15 cellular contexts compared by ENCODE assay signal in the genomic region with DNA sequence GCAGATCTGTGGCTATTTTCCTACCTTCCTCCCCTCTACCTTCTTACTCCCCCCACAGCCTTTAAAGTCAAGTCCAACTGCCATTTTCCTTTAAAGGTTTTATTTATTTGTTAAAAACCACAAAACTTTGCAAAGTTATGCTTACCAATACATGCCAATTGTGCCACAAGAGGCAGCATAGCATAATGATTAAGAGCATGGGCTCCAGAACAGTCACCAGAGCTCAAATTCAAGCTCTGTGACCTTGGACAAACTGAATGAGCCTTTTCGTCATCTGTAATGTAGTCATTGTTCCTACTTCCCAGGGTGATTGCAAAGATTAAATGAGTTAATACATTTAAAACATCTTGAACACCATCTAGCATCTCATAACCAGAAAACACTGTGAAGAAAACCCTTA. TPM values are rescaled to one million over a fixed set of nuclear protein-coding genes. Genes with fewer than 3 reads are reported as not detected.
A peak's percentile ranks its signal among the peaks of the same experiment; 100 is the strongest.
DNase-seq lines count a peak whose midpoint lies in the region; ATAC-seq, FAIRE-seq and TF ChIP-seq lines count a peak whose summit lies in the region.
"Had no signal": no experiment of that assay in that cellular context is flagged by ENCODE, and none has a peak within 500 bp of the region (broad histone marks: within the 10 kb centered on the region; RNA-seq: fewer than 3 reads in every experiment).

No MANE protein-coding gene starts in this region.

- no peaks in the 10 kb centered on the region for H3F3A ChIP-seq in GM23248 (ENCODE audit: insufficient read depth)
- H3F3A ChIP-seq in PC-9 (ENCODE audit: insufficient read depth, low read depth) = no peaks in the 10 kb centered on the region

- peaks cover 4% of the 10 kb centered on the region; the same call in 1 of the 2 replicates for H3K27me3 ChIP-seq in GM23248 (replicated peaks; ENCODE audit: insufficient read depth)
- peaks cover 22% of the 10 kb centered on the region; the same call in 1 of the 2 replicates for H3K27me3 ChIP-seq in PC-9 (ENCODE audit: insufficient read depth, low read depth)

- H2AFZ ChIP-seq in GM23248 (no peak overlapping the region), PC-9 (no peak overlapping the region)

- no peak overlapping the region for H3K9ac ChIP-seq in GM23248

- no TSS peak for BruUV-seq in PC-9 (replicated peaks; lab: Mats Ljungman, UMichigan)

- no peak for ATAC-seq in GM18907 (IDR thresholded peaks at IDR 0.05; ENCODE audit: unreplicated experiment)
- ATAC-seq: stimulated activated naive CD8-positive, alpha-beta T cell treated with anti-CD3 and anti-CD28 coated beads, Interleukin-15, amount 100 ng/mL, for 72 hours had no signal

- in situ Hi-C loops in GM23248 (cut with MboI) = no loop called here
- in situ Hi-C loops in SK-MEL-5 (cut with HindIII; ENCODE audit: low pct_unique_long_range_greater_than_20kb, low sequenced_read_pairs) = no loop called here

- no peaks in the 10 kb centered on the region for H3K9me2 ChIP-seq in GM23248 (ENCODE audit: insufficient read depth)
- no peaks in the 10 kb centered on the region for H3K9me2 ChIP-seq in PC-9 (ENCODE audit: insufficient read depth)

- H3K79me2 ChIP-seq in GM23248 (ENCODE audit: insufficient read depth) = no peaks in the 10 kb centered on the region
- H3K79me2 ChIP-seq in PC-9 (ENCODE audit: low read depth) = no peaks in the 10 kb centered on the region

- no peaks in the 10 kb centered on the region for H3K9me3 ChIP-seq in GM23248 (ENCODE audit: low read depth)
- no peaks in the 10 kb centered on the region for H3K9me3 ChIP-seq in PC-9 (ENCODE audit: insufficient read depth, low read depth)
- H3K9me3 ChIP-seq: left ventricle myocardium inferior had no signal

- intact Hi-C loops in PC-9 (cut with micrococcal nuclease; ENCODE audit: unreplicated experiment) = no loop called here

- H3K4me1 ChIP-seq in GM23248 (ENCODE audit: insufficient read depth) = no peaks in the 10 kb centered on the region
- H3K4me1 ChIP-seq in PC-9 (replicated peaks; ENCODE audit: insufficient read depth) = no peaks in the 10 kb centered on the region
- H3K4me1 ChIP-seq: left ventricle myocardium inferior had no signal

- WGBS in GM23248 (ENCODE audit: low coverage in 1 of 2, low lambda C conversion rate in 2 of 2, missing lambda C conversion rate in 2 of 2), 2 experiments = 11 to 14% methylated on average over 1 of the region's 1 CpG

- no peak overlapping the region for H3K27ac ChIP-seq in 22Rv1
- H3K27ac ChIP-seq in GM23248 = no peak overlapping the region
- H3K27ac ChIP-seq in PC-9 = no peak overlapping the region
- H3K27ac ChIP-seq: left ventricle myocardium inferior had no signal

- TF ChIP-seq CTCF in 22Rv1 (IDR thresholded peaks at IDR 0.05) = peak; percentile 27
- no peak; the same call in 1 of the 2 replicates for TF ChIP-seq CTCF in PC-9 (conservative IDR thresholded peaks at IDR 0.05)

- H4K20me1 ChIP-seq in GM23248 (ENCODE audit: insufficient read depth) (no peaks in the 10 kb centered on the region), PC-9 (ENCODE audit: insufficient read depth) (no peaks in the 10 kb centered on the region)

- H3K4me3 ChIP-seq in GM23248 (no peak overlapping the region), PC-9 (no peak overlapping the region)
- H3K4me3 ChIP-seq: left ventricle myocardium inferior had no signal

- no peak for FAIRE-seq in HTR-8/SVneo (lab: Jason Lieb, UNC)
- FAIRE-seq: G401.6, GM19239 had no signal

- POLR2A ChIA-PET in PC-9 (lab: Charles Lee; ENCODE audit: unreplicated experiment) = no interaction called here

- CTCF ChIA-PET in PC-9 (lab: Charles Lee) = no interaction called here

- DNase-seq in GM23248 (peak; percentile 51), SK-MEL-5 (ENCODE audit: low read depth, low spot score) (peak; percentile 38), fibroblast of gingiva (ENCODE audit: low read depth) (peak; percentile 53), PC-9 (no peak), HTR-8/SVneo (ENCODE audit: insufficient read length, low spot score) (no peak)
- no peak for DNase-seq in stimulated activated CD4-positive, alpha-beta T cell treated with anti-CD3 and anti-CD28 coated beads, Interleukin-4, amount 100 ng/mL, for 4 hours
- DNase-seq: left ventricle myocardium inferior; NCI-H146; NCI-H2227 treated with DMSO at 0.1 percent for 48 hours; stimulated activated naive CD8-positive, alpha-beta T cell treated with anti-CD3 and anti-CD28 coated beads, Interleukin-15, amount 100 ng/mL, for 72 hours; T-helper 1 cell had no signal

- H3K36me3 ChIP-seq in GM23248 (ENCODE audit: low read depth) (no peaks in the 10 kb centered on the region), PC-9 (ENCODE audit: low read depth) (no peaks in the 10 kb centered on the region)
- H3K36me3 ChIP-seq: left ventricle myocardium inferior had no signal

- H3K4me2 ChIP-seq in GM23248 (ENCODE audit: unreplicated experiment) (no peak overlapping the region), PC-9 (no peak overlapping the region)

RNA-seq across cellular contexts. Expression of a gene that starts 13.0 kb away (rescaled TPM):
- total RNA-seq in GM23248 (2014; rRNA removed; shearing (Covaris generic)) = 24.0 and 32.9 TPM in 2 replicates
- 7.9 and 9.3 TPM in 2 replicates for polyA plus RNA-seq in GM23248 (2016; fragmentation: Nextera tagmentation; extraction: Ambion mirVana)
- 14.5 and 17.4 TPM in 2 replicates for total RNA-seq in SK-MEL-5 (2014; rRNA removed; shearing (Covaris generic))
- polyA plus RNA-seq in SK-MEL-5 (2015; cell fraction: cytosol; rRNA removed) = 11.2 and 15.1 TPM in 2 replicates
- 25.1 and 35.2 TPM in 2 replicates for polyA plus RNA-seq in SK-MEL-5 (2015; cell fraction: nucleus; rRNA removed)
- total RNA-seq in PC-9 (2021) = 5.6 and 6.5 TPM in 2 replicates

RNA-seq across cellular contexts. Expression of a gene that starts 21.1 kb away (rescaled TPM):
- 461 and 510 TPM in 2 replicates for total RNA-seq in GM23248 (2014; rRNA removed; shearing (Covaris generic))
- 889 and 891 TPM in 2 replicates for polyA plus RNA-seq in GM23248 (2016; fragmentation: Nextera tagmentation; extraction: Ambion mirVana)
- 970 and 993 TPM in 2 replicates for total RNA-seq in SK-MEL-5 (2014; rRNA removed; shearing (Covaris generic))
- polyA plus RNA-seq in SK-MEL-5 (2015; cell fraction: cytosol; rRNA removed) = 1,025 and 1,064 TPM in 2 replicates
- 287 and 309 TPM in 2 replicates for polyA plus RNA-seq in SK-MEL-5 (2015; cell fraction: nucleus; rRNA removed)
- total RNA-seq in PC-9 (2021) = 685 and 690 TPM in 2 replicates

Comparison
In these comparisons a context has a peak if more than half of its experiments do, and no peak if none do; other contexts are left out.
1. DNase-seq: peak in GM23248 (single experiment), SK-MEL-5 (single experiment) and fibroblast of gingiva (single experiment); none in PC-9 (0 of 2), stimulated activated CD4-positive, alpha-beta T cell treated with anti-CD3 and anti-CD28 coated beads, Interleukin-4, amount 100 ng/mL, for 4 hours (0 of 2) and HTR-8/SVneo (single experiment).